24 cellular contexts compared by ENCODE assay signal in genomic region chr2:17101091-17101490, GRCh38.
DNase-seq lines count a peak whose midpoint lies in the region; ATAC-seq, FAIRE-seq and TF ChIP-seq lines count a peak whose summit lies in the region.
"Had no signal": no experiment of that assay in that cellular context is flagged by ENCODE, and none has a peak within 500 bp of the region (broad histone marks: within the 10 kb centered on the region; RNA-seq: fewer than 3 reads in every experiment).

No MANE protein-coding gene starts in this region.

- FAIRE-seq in HTR-8/SVneo (lab: Jason Lieb, UNC): no peak
- FAIRE-seq: A549, D721Med, GM12878, GM19239 had no signal

- H3K9me3 ChIP-seq in SJSA1 (replicated peaks): no peaks in the 10 kb centered on the region
- H3K9me3 ChIP-seq: A549; BE2C; BLaER1 treated with 17β-estradiol and CSF1 and Interleukin-3, amounts not matched to agents 10 nM and 100 nM had no signal

- DNase-seq in NCI-H526 (lab: John Stamatoyannopoulos, UW): peak; percentile 16 to 46
- peak; percentile 68 to 75 for DNase-seq in SJSA1 (ENCODE audit: low read depth in 1 of 2, low spot score in 2 of 2)
- DNase-seq in astrocyte of the spinal cord (ENCODE audit: low read depth, low spot score): peak; percentile 12
- no peak for DNase-seq in HTR-8/SVneo (ENCODE audit: insufficient read length, low spot score)
- DNase-seq in NCI-H1105 treated with DMSO at 0.1 percent for 48 hours (lab: John Stamatoyannopoulos, UW): no peak
- DNase-seq: 8988T; ACHN; AML-193; BE2C; CD4-positive, alpha-beta T cell; CD8-positive, alpha-beta memory T cell; DMS 273 treated with DMSO at 0.1 percent for 48 hours; DMS79; EL; GDM1; H9 had no signal

- no peaks in the 10 kb centered on the region for H3K27me3 ChIP-seq in SJSA1 (replicated peaks)
- H3K27me3 ChIP-seq: BE2C; BLaER1 treated with 17β-estradiol and CSF1 and Interleukin-3, amounts not matched to agents 10 nM and 100 nM had no signal

- H3K4me3 ChIP-seq in SJSA1: peak overlapping the region; percentile 16
- no peak overlapping the region for H3K4me3 ChIP-seq in astrocyte of the spinal cord (ENCODE audit: low read depth, low read length)
- H3K4me3 ChIP-seq: A549; BLaER1 treated with 17β-estradiol and CSF1 and Interleukin-3, amounts not matched to agents 10 nM and 100 nM; GM12878; GM23338 had no signal

- in situ Hi-C loops in astrocyte of the spinal cord (cut with HindIII; ENCODE audit: low sequenced_read_pairs): no loop called here

- H3K36me3 ChIP-seq in SJSA1: no peaks in the 10 kb centered on the region
- H3K36me3 ChIP-seq: BE2C; BLaER1 treated with 17β-estradiol and CSF1 and Interleukin-3, amounts not matched to agents 10 nM and 100 nM had no signal

- ATAC-seq in HG02642 (IDR thresholded peaks at IDR 0.05; ENCODE audit: poor library complexity, unreplicated experiment): no peak
- ATAC-seq: A549, GM12878, GM23338, HCT116 had no signal

- no peak for TF ChIP-seq CTCF in astrocyte of the spinal cord (IDR thresholded peaks at IDR 0.05; ENCODE audit: low read depth, low read length)

- H3K27ac ChIP-seq in SJSA1: peak overlapping the region; percentile 81
- H3K27ac ChIP-seq: A549; BLaER1 treated with 17β-estradiol and CSF1 and Interleukin-3, amounts not matched to agents 10 nM and 100 nM had no signal

- H3K4me1 ChIP-seq in SJSA1 (replicated peaks): peaks cover 31% of the 10 kb centered on the region
- H3K4me1 ChIP-seq: A549, BE2C had no signal

Comparison
In these comparisons a context has a peak if more than half of its experiments do, and no peak if none do; other contexts are left out.
1. DNase-seq: peak in NCI-H526 (2 of 2), SJSA1 (2 of 2) and astrocyte of the spinal cord (single experiment); none in HTR-8/SVneo (single experiment) and NCI-H1105 treated with DMSO at 0.1 percent for 48 hours (single experiment).